Comparison of ENCODE assay signal across 8 cellular contexts in the genomic region with DNA sequence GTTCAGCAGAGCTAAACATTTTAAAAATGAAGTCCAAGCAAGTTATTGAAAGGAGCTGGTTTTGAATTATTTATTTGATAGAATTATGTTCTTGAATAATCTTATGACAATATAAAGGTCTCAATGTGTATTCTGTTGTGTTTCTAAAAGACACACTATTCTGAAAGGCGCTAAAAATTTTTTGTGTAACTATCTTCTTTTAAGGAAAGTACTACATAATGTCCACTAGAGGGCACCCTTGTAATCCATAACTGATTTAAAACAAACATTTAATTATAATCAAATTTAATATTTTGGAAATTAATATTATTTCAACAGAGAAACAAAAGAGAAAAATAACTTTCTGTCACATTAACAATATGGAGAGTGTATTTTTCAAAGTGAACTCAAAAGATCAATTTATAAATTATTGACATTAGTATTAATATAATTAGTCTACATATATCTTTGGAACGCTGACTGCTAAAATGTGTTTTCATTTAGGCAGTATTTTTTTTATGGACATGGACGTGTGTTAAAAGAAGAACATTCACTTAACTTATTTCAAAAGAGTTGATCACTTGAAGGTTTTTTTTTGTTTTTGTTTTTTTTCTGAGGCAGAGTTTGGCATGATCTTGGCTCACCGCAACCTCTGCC.
DNase-seq lines count a peak whose midpoint lies in the region; ATAC-seq and TF ChIP-seq lines count a peak whose summit lies in the region.

No MANE protein-coding gene starts in this region.

- no peak overlapping the region for H2AFZ ChIP-seq in mammary epithelial cell (ENCODE audit: low read depth, low read length)

- CTCF ChIA-PET in mammary epithelial cell (lab: Charles Lee; ENCODE audit: low non-redundant PET) = no interaction called here

- H3K4me2 ChIP-seq in mammary epithelial cell (ENCODE audit: insufficient read depth, low read depth, low read length) = no peak overlapping the region

- H3K27ac ChIP-seq in mammary epithelial cell (ENCODE audit: insufficient read depth, low read depth, low read length) = no peak overlapping the region

- peak; percentile 64 for ATAC-seq in GM18861 (IDR thresholded peaks at IDR 0.05; ENCODE audit: unreplicated experiment)
- no peak for ATAC-seq in omental fat pad (ENCODE audit: low FRiP score)
- ATAC-seq in Right ventricle myocardium inferior = no peak

- no peaks in the 10 kb centered on the region for H3K27me3 ChIP-seq in mammary epithelial cell (ENCODE audit: insufficient read depth, low read length)

- BruUV-seq in mammary epithelial cell (replicated peaks; lab: Mats Ljungman, UMichigan) = no TSS peak

- H3K36me3 ChIP-seq in mammary epithelial cell (ENCODE audit: insufficient read depth, low read length) = no peaks in the 10 kb centered on the region

- dilution Hi-C loops in mammary epithelial cell (cut with HindIII; ENCODE audit: low sequenced_read_pairs) = no loop called here

- DNase-seq in AG08396 (ENCODE audit: low spot score) = peak; percentile 4
- peak; percentile 31 for DNase-seq in NCI-H2171 (lab: John Stamatoyannopoulos, UW)
- DNase-seq in mammary epithelial cell = peak; percentile 2
- peak; percentile 39 for DNase-seq in myocyte (ENCODE audit: low read depth)
- no peak for DNase-seq in head of caudate nucleus
- no peak for DNase-seq in omental fat pad (ENCODE audit: low spot score)
- no peak for DNase-seq in Right ventricle myocardium inferior (ENCODE audit: missing footprints)

- H3K9ac ChIP-seq in mammary epithelial cell (ENCODE audit: insufficient read depth, low read length) = no peak overlapping the region

- H3K9me3 ChIP-seq in mammary epithelial cell (replicated peaks; ENCODE audit: insufficient read depth, low read length) = no peaks in the 10 kb centered on the region

- no peaks in the 10 kb centered on the region for H3K4me1 ChIP-seq in mammary epithelial cell (ENCODE audit: insufficient read depth, low read length)

- H4K20me1 ChIP-seq in mammary epithelial cell (ENCODE audit: insufficient read depth, low read length) = no peaks in the 10 kb centered on the region

- in situ Hi-C loops in mammary epithelial cell (cut with MboI; ENCODE audit: low sequenced_read_pairs in 2 of 2) = loop anchor here (10.0 to 25.0 kb wide), 4 partner anchors 338 to 1160 kb away; a partner anchor contains a TSS

- H3K79me2 ChIP-seq in mammary epithelial cell (ENCODE audit: insufficient read depth, low read length) = no peaks in the 10 kb centered on the region

- TF ChIP-seq CTCF in mammary epithelial cell (conservative IDR thresholded peaks at IDR 0.05 in 1 of 2, IDR thresholded peaks at IDR 0.05 in 1 of 2; ENCODE audit: extremely low read depth in 1 of 2, insufficient read depth in 1 of 2, low read depth in 1 of 2, low read length in 2 of 2) (peak; percentile 44 to 54), omental fat pad (IDR thresholded peaks at IDR 0.05) (no peak)

- WGBS in mammary epithelial cell (ENCODE audit: low coverage, missing lambda C conversion rate) = 59% methylated on average over 4 of the region's 4 CpGs

- intact Hi-C loops in mammary epithelial cell (cut with micrococcal nuclease) (loop anchor here (1.0 to 10.0 kb wide), 4 partner anchors 168 to 630 kb away; a partner anchor contains a TSS), head of caudate nucleus (cut with DNase I) (loop anchor here (10.0 kb wide), 1 partner anchor 398 kb away; no protein-coding TSS in a partner anchor), Right ventricle myocardium inferior (cut with DNase I) (loop anchor here (5.0 kb wide), 2 partner anchors 340 to 395 kb away; no protein-coding TSS in a partner anchor)

- no peak overlapping the region for H3K4me3 ChIP-seq in mammary epithelial cell (replicated peaks in 1 of 3; ENCODE audit: insufficient read depth in 1 of 3, low read depth in 2 of 3, low read length in 3 of 3)

Comparison
In these comparisons a context has a peak if more than half of its experiments do, and no peak if none do; other contexts are left out.
1. DNase-seq: peak in AG08396 (single experiment), NCI-H2171 (single experiment), mammary epithelial cell (single experiment) and myocyte (single experiment); none in head of caudate nucleus (0 of 42), omental fat pad (single experiment) and Right ventricle myocardium inferior (single experiment).
2. CTCF ChIP-seq: peak in mammary epithelial cell (2 of 2); none in omental fat pad (0 of 3).